26 cellular contexts compared by ENCODE assay signal in the genomic region with DNA sequence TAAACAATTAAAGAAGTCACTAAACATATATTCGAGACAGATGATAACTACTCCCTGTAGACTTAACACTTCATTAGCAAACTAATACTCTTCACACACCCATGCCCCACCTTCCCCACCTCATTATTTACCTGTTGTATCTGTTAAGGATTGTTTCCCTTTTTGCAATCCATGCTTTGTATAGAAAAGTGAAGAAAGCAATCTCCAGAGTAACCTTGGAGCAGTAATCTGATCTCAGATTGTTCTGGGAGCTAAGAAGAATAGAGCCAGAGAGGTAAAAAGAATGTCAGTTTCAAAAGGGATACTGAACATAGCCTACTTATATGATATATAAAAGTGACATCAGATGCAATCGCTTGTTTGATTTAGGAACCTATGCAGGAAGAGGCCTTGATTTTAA.
"Had no signal": no experiment of that assay in that cellular context is flagged by ENCODE, and none has a peak within 500 bp of the region (broad histone marks: within the 10 kb centered on the region; RNA-seq: fewer than 3 reads in every experiment).

No MANE protein-coding gene starts in this region.

- H3K4me3 ChIP-seq: adrenal gland, body of pancreas, coronary artery, dorsolateral prefrontal cortex, gastroesophageal sphincter, left lung, lung, right atrium auricular region, tibial nerve had no signal

- H3K27me3 ChIP-seq: adrenal gland, body of pancreas, dorsolateral prefrontal cortex, gastroesophageal sphincter, left lung, right atrium auricular region, tibial nerve had no signal

- H3K4me1 ChIP-seq: left lung, parathyroid adenoma had no signal

- H3K27ac ChIP-seq: adrenal gland, body of pancreas, coronary artery, dorsolateral prefrontal cortex, gastroesophageal sphincter, left lung, parathyroid adenoma, tibial nerve had no signal

- H3K36me3 Mint-ChIP-seq: activated naive CD8-positive, alpha-beta T cell had no signal

- H3K27ac Mint-ChIP-seq: activated naive CD8-positive, alpha-beta T cell; activated T-cell treated with anti-CD3 and anti-CD28 coated beads, Interleukin-2, amount 50 U/mL, for 72 hours; T-helper 2 cell treated with Interferon-gamma antibody and Interleukin-4, amounts not matched to agents 5 μg/mL and 100 μg/mL, for 36 hours had no signal

- H3K9me3 ChIP-seq: adrenal gland, body of pancreas, gastroesophageal sphincter, left lung, right atrium auricular region, tibial nerve had no signal

- ATAC-seq: body of pancreas, gastroesophageal sphincter, left lung had no signal

- H3K27me3 Mint-ChIP-seq: activated naive CD8-positive, alpha-beta T cell had no signal

- H3K4me3 Mint-ChIP-seq: activated naive CD8-positive, alpha-beta T cell; activated T-cell treated with anti-CD3 and anti-CD28 coated beads, Interleukin-2, amount 50 U/mL, for 72 hours; neural crest cell; T-helper 2 cell treated with Interferon-gamma antibody and Interleukin-4, amounts not matched to agents 5 μg/mL and 100 μg/mL, for 36 hours had no signal

- H3K36me3 ChIP-seq: adrenal gland, gastroesophageal sphincter, left lung, right atrium auricular region, tibial nerve had no signal

- H3K9me3 Mint-ChIP-seq: activated T-cell treated with anti-CD3 and anti-CD28 coated beads, Interleukin-2, amount 50 U/mL, for 72 hours; T-helper 2 cell treated with Interferon-gamma antibody and Interleukin-4, amounts not matched to agents 5 μg/mL and 100 μg/mL, for 36 hours had no signal

- DNase-seq: activated CD4-positive, alpha-beta T cell treated with anti-CD3 and anti-CD28 coated beads for 4 hours; activated CD4-positive, alpha-beta T cell treated with anti-CD3 and anti-CD28 coated beads, Interleukin-2, amount 50 U/mL, for 4 hours; activated naive CD4-positive, alpha-beta T cell treated with Interleukin-2 at 50 U/mL for 16 hours; activated T-cell treated with anti-CD3 and anti-CD28 coated beads for 4 hours; activated T-cell treated with anti-CD3 and anti-CD28 coated beads, Interleukin-2, amount 50 U/mL, for 72 hours; adrenal gland; aorta; dorsolateral prefrontal cortex; effector memory CD4-positive, alpha-beta T cell; head of caudate nucleus; kidney glomerular epithelial cell; left lung; occipital lobe; stimulated activated CD4-positive, alpha-beta T cell treated with anti-CD3 and anti-CD28 coated beads, Interleukin-2, amount 100 ng/mL, for 48 hours; stimulated activated naive CD4-positive, alpha-beta T cell treated with Interleukin-2 at 50 U/mL for 16 hours; T-helper 1 cell had no signal
